ENCODE assay signal across 22 cellular contexts in genomic region chr12:2098852-2099251, GRCh38.
"Had no signal": no experiment of that assay in that cellular context is flagged by ENCODE, and none has a peak within 500 bp of the region (broad histone marks: within the 10 kb centered on the region; RNA-seq: fewer than 3 reads in every experiment).

No MANE protein-coding gene starts in this region.

- H3K4me2 ChIP-seq: SK-N-SH had no signal

- H3K9ac ChIP-seq: SK-N-SH had no signal

- H3K27ac Mint-ChIP-seq: activated CD4-positive, alpha-beta memory T cell treated with anti-CD3 and anti-CD28 coated beads, Interleukin-2, amount 10 ng/mL, durations not matched to agents 7 days and 5 days; activated naive CD4-positive, alpha-beta T cell treated with anti-CD3 and anti-CD28 coated beads, Interleukin-2, amount 10 ng/mL, durations not matched to agents 7 days and 5 days; brain; effector memory CD8-positive, alpha-beta T cell; natural killer cell; stimulated activated effector memory CD8-positive, alpha-beta T cell treated with anti-CD3 and anti-CD28 coated beads, Interleukin-12 subunit alpha, Interleukin-12 subunit beta, amount 100 ng/mL, for 72 hours; stimulated activated naive CD8-positive, alpha-beta T cell treated with anti-CD3 and anti-CD28 coated beads, Interleukin-15, amount 100 ng/mL, for 72 hours; type B pancreatic cell had no signal

- H3K27me3 ChIP-seq: esophagus squamous epithelium, gastrocnemius medialis, suprapubic skin had no signal

- H3K27me3 Mint-ChIP-seq: brain; stimulated activated naive CD8-positive, alpha-beta T cell treated with anti-CD3 and anti-CD28 coated beads, Interleukin-15, amount 100 ng/mL, for 72 hours had no signal

- H3K9me3 Mint-ChIP-seq: activated CD4-positive, alpha-beta memory T cell treated with anti-CD3 and anti-CD28 coated beads, Interleukin-2, amount 10 ng/mL, durations not matched to agents 7 days and 5 days; activated naive CD4-positive, alpha-beta T cell treated with anti-CD3 and anti-CD28 coated beads, Interleukin-2, amount 10 ng/mL, durations not matched to agents 7 days and 5 days; effector memory CD8-positive, alpha-beta T cell; natural killer cell; stimulated activated effector memory CD8-positive, alpha-beta T cell treated with anti-CD3 and anti-CD28 coated beads, Interleukin-12 subunit alpha, Interleukin-12 subunit beta, amount 100 ng/mL, for 72 hours; stimulated activated naive CD8-positive, alpha-beta T cell treated with anti-CD3 and anti-CD28 coated beads, Interleukin-15, amount 100 ng/mL, for 72 hours; type B pancreatic cell had no signal

- DNase-seq: activated CD4-positive, alpha-beta memory T cell treated with anti-CD3 and anti-CD28 coated beads, Interleukin-2, amount 10 ng/mL, durations not matched to agents 7 days and 5 days; activated CD4-positive, alpha-beta T cell treated with anti-CD3 and anti-CD28 coated beads for 48 hours; activated effector memory CD4-positive, alpha-beta T cell treated with anti-CD3 and anti-CD28 coated beads, Interleukin-2, amount 50 U/mL, for 16 hours; activated naive CD4-positive, alpha-beta T cell treated with anti-CD3 and anti-CD28 coated beads, Interleukin-2, amount 10 ng/mL, durations not matched to agents 7 days and 5 days; central memory CD4-positive, alpha-beta T cell; effector memory CD8-positive, alpha-beta T cell; esophagus squamous epithelium; gastrocnemius medialis; islet precursor cell; lower lobe of right lung; natural killer cell; right cardiac atrium; small intestine; stimulated activated CD4-positive, alpha-beta T cell treated with anti-CD3 and anti-CD28 coated beads, Interleukin-2, amount 100 ng/mL, for 24 hours; stimulated activated naive CD8-positive, alpha-beta T cell treated with anti-CD3 and anti-CD28 coated beads, Interleukin-15, amount 100 ng/mL, for 72 hours had no signal

- H3K27ac ChIP-seq: esophagus squamous epithelium, gastrocnemius medialis, lower lobe of right lung, prostate gland, suprapubic skin had no signal

- H3K4me3 Mint-ChIP-seq: activated CD4-positive, alpha-beta memory T cell treated with anti-CD3 and anti-CD28 coated beads, Interleukin-2, amount 10 ng/mL, durations not matched to agents 7 days and 5 days; activated naive CD4-positive, alpha-beta T cell treated with anti-CD3 and anti-CD28 coated beads, Interleukin-2, amount 10 ng/mL, durations not matched to agents 7 days and 5 days; brain; effector memory CD8-positive, alpha-beta T cell; natural killer cell; stimulated activated effector memory CD8-positive, alpha-beta T cell treated with anti-CD3 and anti-CD28 coated beads, Interleukin-12 subunit alpha, Interleukin-12 subunit beta, amount 100 ng/mL, for 72 hours; stimulated activated naive CD8-positive, alpha-beta T cell treated with anti-CD3 and anti-CD28 coated beads, Interleukin-15, amount 100 ng/mL, for 72 hours; type B pancreatic cell had no signal

- H3K4me1 Mint-ChIP-seq: activated CD4-positive, alpha-beta memory T cell treated with anti-CD3 and anti-CD28 coated beads, Interleukin-2, amount 10 ng/mL, durations not matched to agents 7 days and 5 days had no signal

- H3K4me1 ChIP-seq: gastrocnemius medialis, suprapubic skin had no signal

- ATAC-seq: effector memory CD8-positive, alpha-beta T cell; gastrocnemius medialis; left colon; lower lobe of right lung; stimulated activated effector memory CD8-positive, alpha-beta T cell treated with anti-CD3 and anti-CD28 coated beads, Interleukin-12 subunit alpha, Interleukin-12 subunit beta, amount 100 ng/mL, for 72 hours; stimulated activated naive CD8-positive, alpha-beta T cell treated with anti-CD3 and anti-CD28 coated beads, Interleukin-15, amount 100 ng/mL, for 72 hours had no signal

- H3K4me3 ChIP-seq: esophagus squamous epithelium, gastrocnemius medialis, lower lobe of right lung, prostate gland, suprapubic skin had no signal

- H3K36me3 ChIP-seq: esophagus squamous epithelium, gastrocnemius medialis, lower lobe of right lung, prostate gland, suprapubic skin had no signal

- H3K36me3 Mint-ChIP-seq: activated naive CD4-positive, alpha-beta T cell treated with anti-CD3 and anti-CD28 coated beads, Interleukin-2, amount 10 ng/mL, durations not matched to agents 7 days and 5 days; brain; natural killer cell; stimulated activated effector memory CD8-positive, alpha-beta T cell treated with anti-CD3 and anti-CD28 coated beads, Interleukin-12 subunit alpha, Interleukin-12 subunit beta, amount 100 ng/mL, for 72 hours; type B pancreatic cell had no signal

- H3K9me3 ChIP-seq: esophagus squamous epithelium, gastrocnemius medialis, lower lobe of right lung, prostate gland, SK-N-SH, suprapubic skin had no signal
